In genomic region chr2:65522922-65523321, GRCh38 we compare ENCODE assay signal across 35 cellular contexts.
"Had no signal": no experiment of that assay in that cellular context is flagged by ENCODE, and none has a peak within 500 bp of the region (broad histone marks: within the 10 kb centered on the region; RNA-seq: fewer than 3 reads in every experiment).

No MANE protein-coding gene starts in this region.

- H3K4me3 ChIP-seq: adrenal gland, body of pancreas, breast epithelium had no signal

- DNase-seq: activated B cell treated with CpG ODN at 0.5 μM for 24 hours; activated CD4-positive, alpha-beta memory T cell treated with anti-CD3 and anti-CD28 coated beads for 36 hours; activated CD4-positive, alpha-beta T cell treated with anti-CD3 and anti-CD28 coated beads for 4 hours; activated CD4-positive, alpha-beta T cell treated with anti-CD3 and anti-CD28 coated beads, Interleukin-2, amount 10 ng/mL, durations not matched to agents 24 days and 14 days; activated CD4-positive, alpha-beta T cell treated with anti-CD3 and anti-CD28 coated beads, Interleukin-2, amount 50 U/mL, for 1 hour; activated CD4-positive, alpha-beta T cell treated with anti-CD3 and anti-CD28 coated beads, Interleukin-2, amount 50 U/mL, for 4 hours; activated CD4-positive, CD25-positive, alpha-beta regulatory T cell treated with anti-CD3 and anti-CD28 coated beads, Interleukin-2, amount 50 U/mL, for 72 hours; activated CD8-positive, alpha-beta memory T cell treated with anti-CD3 and anti-CD28 coated beads, Interleukin-2, amount 50 U/mL, for 4 hours; activated CD8-positive, alpha-beta T cell treated with anti-CD3 and anti-CD28 coated beads for 36 hours; activated gamma-delta T cell treated with Interleukin-2 at 50 U/mL for 16 hours; activated naive CD4-positive, alpha-beta T cell; activated naive CD4-positive, alpha-beta T cell treated with anti-CD3 and anti-CD28 coated beads for 36 hours; activated naive CD4-positive, alpha-beta T cell treated with anti-CD3 and anti-CD28 coated beads, Interleukin-2, amount 50 U/mL, for 16 hours; activated naive CD8-positive, alpha-beta T cell treated with anti-CD3 and anti-CD28 coated beads for 36 hours; activated T-cell treated with anti-CD3 and anti-CD28 coated beads for 4 hours; activated T-cell treated with anti-CD3 and anti-CD28 coated beads, Interleukin-2, amount 50 U/mL, for 1 hour; activated T-cell treated with anti-CD3 and anti-CD28 coated beads, Interleukin-2, amount 50 U/mL, for 4 hours; activated T-cell treated with anti-CD3 and anti-CD28 coated beads, Interleukin-2, amount 50 U/mL, for 72 hours; adrenal gland; amniotic stem cell; aorta; body of pancreas; brain microvascular endothelial cell; central memory CD4-positive, alpha-beta T cell; T-helper 2 cell; T-helper 9 cell had no signal

- H3K36me3 Mint-ChIP-seq: activated CD4-positive, alpha-beta memory T cell treated with anti-CD3 and anti-CD28 coated beads for 36 hours; activated naive CD4-positive, alpha-beta T cell treated with anti-CD3 and anti-CD28 coated beads, Interleukin-2, amount 50 U/mL, for 72 hours; activated naive CD8-positive, alpha-beta T cell treated with anti-CD3 and anti-CD28 coated beads for 36 hours had no signal

- H3K36me3 ChIP-seq: adrenal gland, brain microvascular endothelial cell, breast epithelium had no signal

- ATAC-seq: activated CD8-positive, alpha-beta T cell treated with anti-CD3 and anti-CD28 coated beads for 36 hours; activated naive CD4-positive, alpha-beta T cell treated with anti-CD3 and anti-CD28 coated beads, Interleukin-2, amount 50 U/mL, for 72 hours; activated T-cell treated with anti-CD3 and anti-CD28 coated beads, Interleukin-2, amount 50 U/mL, for 4 hours; activated T-cell treated with anti-CD3 and anti-CD28 coated beads, Interleukin-2, amount 50 U/mL, for 72 hours; activated T-helper 17 cell treated with anti-CD3 and anti-CD28 coated beads, Interleukin-2, amount 50 U/mL, for 72 hours; body of pancreas had no signal

- H3K27ac Mint-ChIP-seq: activated B cell treated with CpG ODN at 0.5 μM for 24 hours; activated CD4-positive, alpha-beta memory T cell treated with anti-CD3 and anti-CD28 coated beads for 36 hours; activated CD4-positive, alpha-beta T cell treated with anti-CD3 and anti-CD28 coated beads, Interleukin-2, amount 10 ng/mL, durations not matched to agents 24 days and 14 days; activated CD8-positive, alpha-beta T cell treated with anti-CD3 and anti-CD28 coated beads for 36 hours; activated naive CD4-positive, alpha-beta T cell treated with anti-CD3 and anti-CD28 coated beads for 36 hours; activated naive CD4-positive, alpha-beta T cell treated with anti-CD3 and anti-CD28 coated beads, Interleukin-2, amount 50 U/mL, for 72 hours; activated naive CD8-positive, alpha-beta T cell treated with anti-CD3 and anti-CD28 coated beads for 36 hours; activated T-cell treated with anti-CD3 and anti-CD28 coated beads, Interleukin-2, amount 50 U/mL, for 72 hours; activated T-helper 1 cell treated with anti-CD3 and anti-CD28 coated beads, Interleukin-12 subunit alpha, Interleukin-12 subunit beta, Interleukin-2, Interleukin-4 antibody, amounts not matched to agents 30 ng/mL and 10 ng/mL and 1 ng/mL, durations not matched to agents 14 hours and 24 hours and 36 hours; activated T-helper 17 cell treated with anti-CD3 and anti-CD28 coated beads, Interleukin-2, amount 50 U/mL, for 72 hours; T-helper 1 cell treated with Interleukin-12 subunit alpha and Interleukin-12 subunit beta and Interleukin-4 antibody, amounts not matched to agents 30 μg/mL and 1 μg/mL, for 36 hours; T-helper 2 cell treated with Interferon-gamma antibody and Interleukin-4, amounts not matched to agents 5 μg/mL and 100 μg/mL, for 36 hours had no signal

- H3K9me3 Mint-ChIP-seq: activated B cell treated with CpG ODN at 0.5 μM for 24 hours; activated CD8-positive, alpha-beta T cell treated with anti-CD3 and anti-CD28 coated beads for 36 hours; activated naive CD4-positive, alpha-beta T cell treated with anti-CD3 and anti-CD28 coated beads for 36 hours; activated T-cell treated with anti-CD3 and anti-CD28 coated beads, Interleukin-2, amount 50 U/mL, for 4 hours; activated T-helper 1 cell treated with anti-CD3 and anti-CD28 coated beads, Interleukin-12 subunit alpha, Interleukin-12 subunit beta, Interleukin-2, Interleukin-4 antibody, amounts not matched to agents 30 ng/mL and 10 ng/mL and 1 ng/mL, durations not matched to agents 14 hours and 24 hours and 36 hours; activated T-helper 17 cell treated with anti-CD3 and anti-CD28 coated beads, Interleukin-2, amount 50 U/mL, for 72 hours; T-helper 2 cell treated with Interferon-gamma antibody and Interleukin-4, amounts not matched to agents 5 μg/mL and 100 μg/mL, for 36 hours had no signal

- H3K4me3 Mint-ChIP-seq: activated B cell treated with CpG ODN at 0.5 μM for 24 hours; activated CD4-positive, alpha-beta memory T cell treated with anti-CD3 and anti-CD28 coated beads for 36 hours; activated CD4-positive, alpha-beta T cell treated with anti-CD3 and anti-CD28 coated beads, Interleukin-2, amount 10 ng/mL, durations not matched to agents 24 days and 14 days; activated CD8-positive, alpha-beta T cell treated with anti-CD3 and anti-CD28 coated beads for 36 hours; activated naive CD4-positive, alpha-beta T cell treated with anti-CD3 and anti-CD28 coated beads for 36 hours; activated naive CD8-positive, alpha-beta T cell treated with anti-CD3 and anti-CD28 coated beads for 36 hours; activated T-cell treated with anti-CD3 and anti-CD28 coated beads, Interleukin-2, amount 50 U/mL, for 4 hours; activated T-cell treated with anti-CD3 and anti-CD28 coated beads, Interleukin-2, amount 50 U/mL, for 72 hours; activated T-helper 1 cell treated with anti-CD3 and anti-CD28 coated beads, Interleukin-12 subunit alpha, Interleukin-12 subunit beta, Interleukin-2, Interleukin-4 antibody, amounts not matched to agents 30 ng/mL and 10 ng/mL and 1 ng/mL, durations not matched to agents 14 hours and 24 hours and 36 hours; activated T-helper 17 cell treated with anti-CD3 and anti-CD28 coated beads, Interleukin-2, amount 50 U/mL, for 72 hours; T-helper 1 cell treated with Interleukin-12 subunit alpha and Interleukin-12 subunit beta and Interleukin-4 antibody, amounts not matched to agents 30 μg/mL and 1 μg/mL, for 36 hours; T-helper 2 cell treated with Interferon-gamma antibody and Interleukin-4, amounts not matched to agents 5 μg/mL and 100 μg/mL, for 36 hours had no signal

- H3K4me1 ChIP-seq: adrenal gland, body of pancreas, breast epithelium had no signal

- H3K27me3 ChIP-seq: adrenal gland, body of pancreas, brain microvascular endothelial cell, breast epithelium had no signal

- H3K27ac ChIP-seq: adrenal gland, body of pancreas, brain microvascular endothelial cell, breast epithelium, VCaP had no signal

- H3K9me3 ChIP-seq: adrenal gland, body of pancreas, breast epithelium had no signal

- FAIRE-seq: astrocyte, TTC549 had no signal

- H3K4me1 Mint-ChIP-seq: activated B cell treated with CpG ODN at 0.5 μM for 24 hours; activated CD4-positive, alpha-beta T cell treated with anti-CD3 and anti-CD28 coated beads, Interleukin-2, amount 10 ng/mL, durations not matched to agents 24 days and 14 days; activated naive CD8-positive, alpha-beta T cell treated with anti-CD3 and anti-CD28 coated beads for 36 hours; activated T-helper 17 cell treated with anti-CD3 and anti-CD28 coated beads, Interleukin-2, amount 50 U/mL, for 72 hours had no signal
